In the genomic region with DNA sequence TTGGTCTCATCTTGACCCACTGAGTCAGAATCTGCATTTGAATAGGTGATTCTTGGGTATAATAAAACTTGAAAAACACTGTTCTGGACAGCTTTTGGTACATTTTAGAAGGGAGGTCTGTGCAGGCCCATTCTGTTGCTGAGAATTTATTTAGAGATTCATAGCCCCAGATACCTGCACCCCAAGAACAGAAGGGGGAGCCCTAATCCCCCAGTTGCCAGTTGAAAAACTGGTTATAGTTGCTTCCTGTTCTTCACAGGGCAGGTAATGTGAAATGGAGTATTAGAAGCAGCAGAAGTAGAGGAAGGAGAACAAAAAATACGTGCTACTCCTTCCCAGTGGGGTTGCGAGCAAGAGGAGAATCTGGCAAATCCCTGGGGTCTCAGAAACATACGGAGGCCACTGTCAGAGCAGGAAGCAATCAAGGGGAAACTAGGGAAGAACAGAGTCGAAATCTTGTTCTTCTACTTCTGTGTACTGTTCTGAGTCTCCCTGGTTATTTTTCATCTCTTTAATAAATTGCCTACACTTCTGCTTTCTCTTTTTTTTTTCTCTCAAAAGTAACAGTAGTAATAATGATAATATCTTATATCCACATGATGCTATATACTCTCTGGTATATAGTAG, we compare ENCODE assay signal across 9 cellular contexts. TPM values are rescaled to one million over a fixed set of nuclear protein-coding genes. Genes with fewer than 3 reads are reported as not detected.
DNase-seq lines count a peak whose midpoint lies in the region; ATAC-seq, FAIRE-seq and TF ChIP-seq lines count a peak whose summit lies in the region.
"Had no signal": no experiment of that assay in that cellular context is flagged by ENCODE, and none has a peak within 500 bp of the region (broad histone marks: within the 10 kb centered on the region; RNA-seq: fewer than 3 reads in every experiment).

No MANE protein-coding gene starts in this region.

- H3K27me3 ChIP-seq in DND-41 (ENCODE audit: insufficient read depth, low read length, poor library complexity) (peaks cover 3% of the 10 kb centered on the region), SU-DHL-6 (ENCODE audit: low read length) (no peaks in the 10 kb centered on the region)

- H3K4me3 ChIP-seq in DND-41 (ENCODE audit: low read depth in 1 of 2, low read length in 2 of 2) (no peak overlapping the region), SU-DHL-6 (ENCODE audit: insufficient read depth, low read length, poor library complexity, severe bottlenecking) (no peak overlapping the region)

- no peaks in the 10 kb centered on the region for H3K36me3 Mint-ChIP-seq in chondrocyte (ENCODE audit: low read depth)
- no peaks in the 10 kb centered on the region for H3K36me3 Mint-ChIP-seq in naive thymus-derived CD8-positive, alpha-beta T cell

- H3K27me3 Mint-ChIP-seq in chondrocyte (ENCODE audit: low read depth): no peaks in the 10 kb centered on the region
- peaks cover 0 to 2% (median 0%) of the 10 kb centered on the region in 5 donors for H3K27me3 Mint-ChIP-seq in naive thymus-derived CD8-positive, alpha-beta T cell

- H3K4me1 ChIP-seq in DND-41 (ENCODE audit: insufficient read depth, low read length): no peaks in the 10 kb centered on the region

- no peaks in the 10 kb centered on the region for H3K36me3 ChIP-seq in DND-41 (ENCODE audit: insufficient read depth, low read length)
- H3K36me3 ChIP-seq in SU-DHL-6 (ENCODE audit: low read length): no peaks in the 10 kb centered on the region

- no peak overlapping the region for H3K9ac ChIP-seq in DND-41 (ENCODE audit: low read depth, low read length)
- H3K9ac ChIP-seq in SU-DHL-6 (ENCODE audit: low read length): no peak overlapping the region

- H3K4me2 ChIP-seq in DND-41 (ENCODE audit: insufficient read depth, low read length) (no peak overlapping the region), SU-DHL-6 (ENCODE audit: low read depth, low read length, poor library complexity, severe bottlenecking) (peak overlapping the region; percentile 39)

- ATAC-seq in DND-41 (ENCODE audit: insufficient read depth, low read depth): peak; percentile 91
- peak; percentile 77 for ATAC-seq in HG03159 (IDR thresholded peaks at IDR 0.05; ENCODE audit: unreplicated experiment)
- peak; percentile 96 to 98 for ATAC-seq in naive thymus-derived CD8-positive, alpha-beta T cell

- DNase-seq in DND-41: peak; percentile 57
- DNase-seq in GM19240 (ENCODE audit: insufficient read length, low spot score): peak; percentile 30
- no peak for DNase-seq in chondrocyte (ENCODE audit: low spot score)
- peak in 8 of 10 donors; percentile 31 to 74 (median 54) for DNase-seq in naive thymus-derived CD8-positive, alpha-beta T cell
- no peak for DNase-seq in H54 (ENCODE audit: insufficient read length, low spot score)
- no peak for DNase-seq in NCI-H446 (lab: John Stamatoyannopoulos, UW)

- H3K9me3 ChIP-seq in DND-41 (ENCODE audit: insufficient read depth, low read length, severe bottlenecking) (no peaks in the 10 kb centered on the region), SU-DHL-6 (ENCODE audit: insufficient read depth, low read length) (no peaks in the 10 kb centered on the region)

- POLR2A ChIA-PET in naive thymus-derived CD8-positive, alpha-beta T cell (lab: Charles Lee): no interaction called here

- H3K27ac Mint-ChIP-seq in chondrocyte (ENCODE audit: unreplicated experiment): no peak overlapping the region
- H3K27ac Mint-ChIP-seq in naive thymus-derived CD8-positive, alpha-beta T cell: peak overlapping the region in 7 of 10 donors; percentile 15 to 83 (median 68)

- TF ChIP-seq POLR2A in H54 (IDR thresholded peaks at IDR 0.05; ENCODE audit: low read depth, low read length): no peak

- no peaks in the 10 kb centered on the region for H3F3A ChIP-seq in SU-DHL-6 (ENCODE audit: insufficient read depth)

- no peak overlapping the region for H3K4me3 Mint-ChIP-seq in chondrocyte (ENCODE audit: unreplicated experiment)
- peak overlapping the region; percentile 48 to 75 (median 70) for H3K4me3 Mint-ChIP-seq in naive thymus-derived CD8-positive, alpha-beta T cell

- no peaks in the 10 kb centered on the region for H3K79me2 ChIP-seq in DND-41 (ENCODE audit: insufficient read depth, low read length)
- no peaks in the 10 kb centered on the region for H3K79me2 ChIP-seq in SU-DHL-6 (ENCODE audit: insufficient read depth, low read length)

- no peaks in the 10 kb centered on the region for H3K9me3 Mint-ChIP-seq in chondrocyte (ENCODE audit: low read depth)
- no peaks in the 10 kb centered on the region for H3K9me3 Mint-ChIP-seq in naive thymus-derived CD8-positive, alpha-beta T cell

- peak; percentile 73 for TF ChIP-seq CTCF in DND-41 (IDR thresholded peaks at IDR 0.05; ENCODE audit: borderline replicate concordance, extremely low read depth, low read length, poor library complexity, severe bottlenecking)
- peak; percentile 85 for TF ChIP-seq CTCF in SU-DHL-6 (IDR thresholded peaks at IDR 0.05; ENCODE audit: insufficient read depth, low read length, poor library complexity, severe bottlenecking)
- TF ChIP-seq CTCF in chondrocyte (IDR thresholded peaks at IDR 0.05): peak; percentile 66

- H3K9me2 ChIP-seq in SU-DHL-6 (replicated peaks; ENCODE audit: insufficient read depth, low read length): no peaks in the 10 kb centered on the region

- no peak for FAIRE-seq in H54 (lab: Jason Lieb, UNC)

- H3K27ac ChIP-seq in DND-41 (ENCODE audit: low read length) (no peak overlapping the region), SU-DHL-6 (ENCODE audit: low read depth, low read length) (no peak overlapping the region)

- H4K20me1 ChIP-seq in DND-41 (ENCODE audit: insufficient read depth, low read length) (no peaks in the 10 kb centered on the region), SU-DHL-6 (ENCODE audit: low read depth, low read length) (no peaks in the 10 kb centered on the region)

- H3K4me1 Mint-ChIP-seq in chondrocyte (ENCODE audit: low read depth): peaks cover 5% of the 10 kb centered on the region
- peaks cover 2 to 8% (median 5%) of the 10 kb centered on the region in 4 donors for H3K4me1 Mint-ChIP-seq in naive thymus-derived CD8-positive, alpha-beta T cell

- H2AFZ ChIP-seq in DND-41 (ENCODE audit: low read depth, low read length) (peak overlapping the region; percentile 33; the same call in 1 of the 2 replicates), SU-DHL-6 (ENCODE audit: low read depth, low read length, severe bottlenecking) (peak overlapping the region; percentile 83)

RNA-seq across cellular contexts. Expression of gene CLCA2, which starts 4.6 kb away (rescaled TPM):
- 0.31 TPM in 1 of 3 replicates, not detected in the others for total RNA-seq in chondrocyte
- total RNA-seq in naive thymus-derived CD8-positive, alpha-beta T cell: not detected
- not detected for polyA plus RNA-seq in naive thymus-derived CD8-positive, alpha-beta T cell
- total RNA-seq: activated CD8-positive, alpha-beta memory T cell treated with anti-CD3 and anti-CD28 coated beads for 36 hours had no signal

RNA-seq across cellular contexts. Expression of gene ODF2L, which starts 23.3 kb away (rescaled TPM):
- total RNA-seq in chondrocyte: 26.7 to 34.4 TPM (median 28.2 TPM) in 3 replicates
- total RNA-seq in naive thymus-derived CD8-positive, alpha-beta T cell: 10 to 100 TPM; 44.7 to 47.8 TPM
- 10 to 100 TPM; 21.4 to 32.1 (median 25.4) TPM for polyA plus RNA-seq in naive thymus-derived CD8-positive, alpha-beta T cell

RNA-seq across cellular contexts. Expression of gene CLCA1, which starts 49.3 kb away (rescaled TPM):
- total RNA-seq in chondrocyte: not detected in 3 replicates
- total RNA-seq in naive thymus-derived CD8-positive, alpha-beta T cell: not detected
- not detected for polyA plus RNA-seq in naive thymus-derived CD8-positive, alpha-beta T cell
- total RNA-seq: activated CD8-positive, alpha-beta memory T cell treated with anti-CD3 and anti-CD28 coated beads for 36 hours had no signal

Comparison
In these comparisons a context has a peak if more than half of its experiments do, and no peak if none do; other contexts are left out.
1. DNase-seq: peak in DND-41 (single experiment), GM19240 (single experiment) and naive thymus-derived CD8-positive, alpha-beta T cell (8 of 10); none in chondrocyte (single experiment), H54 (single experiment) and NCI-H446 (0 of 2).
2. Peak in every context shown above with its lines, with median percentiles within 50 percentile points of each other: ATAC-seq and CTCF ChIP-seq.